In genomic region chr10:100653957-100654834, GRCh38 we compare ENCODE assay signal across 8 cellular contexts.
DNase-seq lines count a peak whose midpoint lies in the region; ATAC-seq and TF ChIP-seq lines count a peak whose summit lies in the region.

No MANE protein-coding gene starts in this region.

- H3K4me3 ChIP-seq in ascending aorta (peak overlapping the region; percentile 18 to 51), neural progenitor cell (peak overlapping the region; percentile 47)

- H3K4me1 Mint-ChIP-seq in neural progenitor cell = peaks cover 31% of the 10 kb centered on the region

- ATAC-seq in HG03565 (IDR thresholded peaks at IDR 0.05; ENCODE audit: unreplicated experiment) = no peak
- no peak for ATAC-seq in GM19395 (IDR thresholded peaks at IDR 0.05; ENCODE audit: unreplicated experiment)

- H3K9me3 ChIP-seq in ascending aorta (no peaks in the 10 kb centered on the region), neural progenitor cell (ENCODE audit: low read depth) (no peaks in the 10 kb centered on the region)

- peak overlapping the region; percentile 82 for H3K4me3 Mint-ChIP-seq in neural progenitor cell

- no peak for TF ChIP-seq CTCF in ascending aorta (IDR thresholded peaks at IDR 0.05)
- no peak for TF ChIP-seq CTCF in neural progenitor cell (IDR thresholded peaks at IDR 0.05)

- peaks cover 10% of the 10 kb centered on the region for H3K9me3 Mint-ChIP-seq in neural progenitor cell

- H3K9ac ChIP-seq in neural progenitor cell = no peak overlapping the region

- DNase-seq in D341Med (ENCODE audit: low spot score) = peak; percentile 52
- peak; percentile 57 for DNase-seq in NCI-H69 (lab: John Stamatoyannopoulos, UW)
- no peak for DNase-seq in ascending aorta (ENCODE audit: low spot score in 2 of 2)
- DNase-seq in neural progenitor cell (ENCODE audit: low spot score) = peak; percentile 79
- DNase-seq in NCI-H2107 (lab: John Stamatoyannopoulos, UW) = no peak
- DNase-seq in SW 1271 (lab: John Stamatoyannopoulos, UW) = no peak

- peaks cover 2% of the 10 kb centered on the region for H3K36me3 Mint-ChIP-seq in neural progenitor cell

- H3K79me2 ChIP-seq in neural progenitor cell (ENCODE audit: low read depth) = no peaks in the 10 kb centered on the region

- H3K27ac Mint-ChIP-seq in neural progenitor cell = no peak overlapping the region

- peaks cover 55% of the 10 kb centered on the region for H3K27me3 Mint-ChIP-seq in neural progenitor cell (ENCODE audit: insufficient read depth, low read depth)

- peaks cover 55% of the 10 kb centered on the region for H4K20me1 ChIP-seq in neural progenitor cell (ENCODE audit: low read depth)

- H3K4me1 ChIP-seq in ascending aorta (peaks cover 3 to 4% of the 10 kb centered on the region in 2 donors), neural progenitor cell (peaks cover 36% of the 10 kb centered on the region)

- no peak overlapping the region for H2AFZ ChIP-seq in neural progenitor cell (replicated peaks)

- intact Hi-C loops in ascending aorta (cut with DNase I) = no loop called here

- H3K27me3 ChIP-seq in ascending aorta (peaks cover 29% of the 10 kb centered on the region), neural progenitor cell (peaks cover 89% of the 10 kb centered on the region)

- H3F3A ChIP-seq in neural progenitor cell (ENCODE audit: low read depth) = peaks cover 25% of the 10 kb centered on the region

- H3K27ac ChIP-seq in ascending aorta (no peak overlapping the region), neural progenitor cell (no peak overlapping the region)

- H3K4me2 ChIP-seq in neural progenitor cell = peak overlapping the region; percentile 71

- H3K36me3 ChIP-seq in ascending aorta = no peaks in the 10 kb centered on the region
- H3K36me3 ChIP-seq in neural progenitor cell = no peaks in the 10 kb centered on the region

Comparison
In these comparisons a context has a peak if more than half of its experiments do, and no peak if none do; other contexts are left out.
1. DNase-seq: peak in D341Med (single experiment), NCI-H69 (single experiment) and neural progenitor cell (single experiment); none in ascending aorta (0 of 2), NCI-H2107 (single experiment) and SW 1271 (0 of 2).